ENCODE assay signal across 2 cellular contexts in the genomic region with DNA sequence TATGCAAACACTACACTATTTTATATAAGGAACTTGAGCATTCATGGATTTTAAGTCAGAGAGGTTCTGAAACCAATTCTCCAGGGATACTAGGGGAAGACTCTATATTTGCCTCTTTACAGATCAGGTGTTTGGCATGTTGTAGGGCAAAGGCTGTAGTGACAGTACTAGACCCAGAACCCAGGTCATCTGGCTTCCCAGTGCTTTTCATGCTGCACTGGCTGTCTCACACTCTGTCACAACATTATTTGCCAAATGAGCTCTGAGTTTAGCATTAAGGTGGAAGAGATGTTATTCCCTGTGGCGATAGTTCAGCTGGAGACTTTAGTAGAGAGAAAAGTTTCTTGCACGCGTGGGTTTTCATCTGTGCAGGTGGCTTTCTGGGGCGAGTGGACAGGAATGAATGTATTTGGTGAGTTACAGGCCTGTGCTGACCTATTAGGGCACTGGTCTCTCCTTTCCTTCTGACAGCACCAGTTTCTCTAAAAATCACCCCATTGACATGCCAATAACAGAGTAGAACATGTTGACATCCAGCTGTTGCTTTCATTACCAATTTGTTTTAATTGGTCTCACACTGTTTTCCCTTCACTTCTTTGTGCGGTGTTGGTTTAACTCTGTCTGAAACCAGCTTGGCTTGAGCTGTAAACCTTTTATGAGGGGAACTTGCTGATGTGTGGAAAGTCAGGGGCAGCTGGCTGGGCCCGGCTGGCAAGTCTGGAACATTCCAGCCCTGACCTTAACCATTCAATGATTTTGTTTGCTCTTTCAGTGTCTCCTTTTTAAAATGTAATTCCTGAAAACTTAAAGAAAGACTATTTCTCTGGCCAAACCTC.
A peak's percentile ranks its signal among the peaks of the same experiment; 100 is the strongest.
TF ChIP-seq lines count a peak whose summit lies in the region.

No MANE protein-coding gene starts in this region.

TF ChIP-seq in liver, 16 proteins besides CTCF, POLR2A, EP300 and RAD21:
- peak in 1 of 2 donors; percentile 6 for TF ChIP-seq JUND (IDR thresholded peaks at IDR 0.05)
- no peak for TF ChIP-seq YY1 (IDR thresholded peaks at IDR 0.05)
- TF ChIP-seq HNF4A (conservative IDR thresholded peaks at IDR 0.05) = peak in 1 of 2 donors; percentile 44
- TF ChIP-seq, protein P1, sequence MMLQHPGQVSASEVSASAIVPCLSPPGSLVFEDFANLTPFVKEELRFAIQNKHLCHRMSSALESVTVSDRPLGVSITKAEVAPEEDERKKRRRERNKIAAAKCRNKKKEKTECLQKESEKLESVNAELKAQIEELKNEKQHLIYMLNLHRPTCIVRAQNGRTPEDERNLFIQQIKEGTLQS (IDR thresholded peaks at IDR 0.05) = no peak
- TF ChIP-seq FOXA1 (IDR thresholded peaks at IDR 0.05) = no peak
- no peak for TF ChIP-seq SP1 (IDR thresholded peaks at IDR 0.05)
- no peak for TF ChIP-seq NR2F2 (IDR thresholded peaks at IDR 0.05)
- TF ChIP-seq, protein P2, sequence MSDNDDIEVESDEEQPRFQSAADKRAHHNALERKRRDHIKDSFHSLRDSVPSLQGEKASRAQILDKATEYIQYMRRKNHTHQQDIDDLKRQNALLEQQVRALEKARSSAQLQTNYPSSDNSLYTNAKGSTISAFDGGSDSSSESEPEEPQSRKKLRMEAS (IDR thresholded peaks at IDR 0.05) = peak; percentile 25
- TF ChIP-seq HNF4G (IDR thresholded peaks at IDR 0.05) = no peak
- peak in 1 of 2 donors; percentile 30 for TF ChIP-seq RXRA (IDR thresholded peaks at IDR 0.05)

TF ChIP-seq in HepG2, 621 proteins besides CTCF, POLR2A, EP300 and RAD21:
- TF ChIP-seq ZNF547 (CRISPR knock-in tag; IDR thresholded peaks at IDR 0.05) = no peak
- TF ChIP-seq RELA (CRISPR knock-in tag; IDR thresholded peaks at IDR 0.05) = no peak
- no peak for TF ChIP-seq ARNTL (CRISPR knock-in tag; IDR thresholded peaks at IDR 0.05)
- TF ChIP-seq SMYD3 (CRISPR knock-in tag; IDR thresholded peaks at IDR 0.05) = no peak
- no peak for TF ChIP-seq GTF3A (CRISPR knock-in tag; conservative IDR thresholded peaks at IDR 0.05)
- TF ChIP-seq ZNF3 (CRISPR knock-in tag; IDR thresholded peaks at IDR 0.05) = no peak
- TF ChIP-seq ZNF274 (CRISPR knock-in tag; IDR thresholded peaks at IDR 0.05) = no peak
- TF ChIP-seq, protein P3, sequence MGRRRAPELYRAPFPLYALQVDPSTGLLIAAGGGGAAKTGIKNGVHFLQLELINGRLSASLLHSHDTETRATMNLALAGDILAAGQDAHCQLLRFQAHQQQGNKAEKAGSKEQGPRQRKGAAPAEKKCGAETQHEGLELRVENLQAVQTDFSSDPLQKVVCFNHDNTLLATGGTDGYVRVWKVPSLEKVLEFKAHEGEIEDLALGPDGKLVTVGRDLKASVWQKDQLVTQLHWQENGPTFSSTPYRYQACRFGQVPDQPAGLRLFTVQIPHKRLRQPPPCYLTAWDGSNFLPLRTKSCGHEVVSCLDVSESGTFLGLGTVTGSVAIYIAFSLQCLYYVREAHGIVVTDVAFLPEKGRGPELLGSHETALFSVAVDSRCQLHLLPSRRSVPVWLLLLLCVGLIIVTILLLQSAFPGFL (CRISPR knock-in tag; IDR thresholded peaks at IDR 0.05) = no peak
- TF ChIP-seq ZNF556 (CRISPR knock-in tag; IDR thresholded peaks at IDR 0.05; ENCODE audit: borderline replicate concordance) = no peak
- no peak for TF ChIP-seq ZNF724P (CRISPR knock-in tag; IDR thresholded peaks at IDR 0.05; ENCODE audit: borderline replicate concordance)
- no peak for TF ChIP-seq HES4 (CRISPR knock-in tag; IDR thresholded peaks at IDR 0.05; ENCODE audit: borderline replicate concordance)
- TF ChIP-seq SNRNP70 (IDR thresholded peaks at IDR 0.05; ENCODE audit: low read depth, low read length) = no peak
- TF ChIP-seq, protein P4, sequence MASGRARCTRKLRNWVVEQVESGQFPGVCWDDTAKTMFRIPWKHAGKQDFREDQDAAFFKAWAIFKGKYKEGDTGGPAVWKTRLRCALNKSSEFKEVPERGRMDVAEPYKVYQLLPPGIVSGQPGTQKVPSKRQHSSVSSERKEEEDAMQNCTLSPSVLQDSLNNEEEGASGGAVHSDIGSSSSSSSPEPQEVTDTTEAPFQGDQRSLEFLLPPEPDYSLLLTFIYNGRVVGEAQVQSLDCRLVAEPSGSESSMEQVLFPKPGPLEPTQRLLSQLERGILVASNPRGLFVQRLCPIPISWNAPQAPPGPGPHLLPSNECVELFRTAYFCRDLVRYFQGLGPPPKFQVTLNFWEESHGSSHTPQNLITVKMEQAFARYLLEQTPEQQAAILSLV (CRISPR knock-in tag; IDR thresholded peaks at IDR 0.05; ENCODE audit: borderline replicate concordance) = no peak
- TF ChIP-seq, protein P5, sequence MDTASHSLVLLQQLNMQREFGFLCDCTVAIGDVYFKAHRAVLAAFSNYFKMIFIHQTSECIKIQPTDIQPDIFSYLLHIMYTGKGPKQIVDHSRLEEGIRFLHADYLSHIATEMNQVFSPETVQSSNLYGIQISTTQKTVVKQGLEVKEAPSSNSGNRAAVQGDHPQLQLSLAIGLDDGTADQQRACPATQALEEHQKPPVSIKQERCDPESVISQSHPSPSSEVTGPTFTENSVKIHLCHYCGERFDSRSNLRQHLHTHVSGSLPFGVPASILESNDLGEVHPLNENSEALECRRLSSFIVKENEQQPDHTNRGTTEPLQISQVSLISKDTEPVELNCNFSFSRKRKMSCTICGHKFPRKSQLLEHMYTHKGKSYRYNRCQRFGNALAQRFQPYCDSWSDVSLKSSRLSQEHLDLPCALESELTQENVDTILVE (CRISPR knock-in tag; IDR thresholded peaks at IDR 0.05) = no peak
